13 cellular contexts compared by ENCODE assay signal in genomic region chr17:17346428-17347233, GRCh38.
"Had no signal": no experiment of that assay in that cellular context is flagged by ENCODE, and none has a peak within 500 bp of the region (broad histone marks: within the 10 kb centered on the region; RNA-seq: fewer than 3 reads in every experiment).

No MANE protein-coding gene starts in this region.

- H3K27ac ChIP-seq: body of pancreas, thyroid gland had no signal

- DNase-seq: activated CD4-positive, alpha-beta memory T cell treated with anti-CD3 and anti-CD28 coated beads for 36 hours; activated CD4-positive, alpha-beta T cell treated with anti-CD3 and anti-CD28 coated beads for 1 hour; activated naive CD4-positive, alpha-beta T cell treated with anti-CD3 and anti-CD28 coated beads for 36 hours; body of pancreas; erythroblast; hypothalamus; occipital lobe; stimulated activated CD4-positive, alpha-beta T cell treated with anti-CD3 and anti-CD28 coated beads, Interleukin-15, amount 100 ng/mL, for 24 hours; stimulated activated CD4-positive, alpha-beta T cell treated with anti-CD3 and anti-CD28 coated beads, Interleukin-4, amount 100 ng/mL, for 24 hours; T-cell; T1000; thyroid gland had no signal

- H3K4me1 ChIP-seq: body of pancreas, thyroid gland had no signal

- H3K9me3 ChIP-seq: body of pancreas, thyroid gland had no signal

- H3K4me3 ChIP-seq: body of pancreas, thyroid gland had no signal

- ATAC-seq: body of pancreas; natural killer cell treated with Interleukin-12 subunit alpha and Interleukin-12 subunit beta and Interleukin-15 and Interleukin-18, amount 100 ng/mL, for 72 hours; T-cell had no signal

- H3K36me3 ChIP-seq: thyroid gland had no signal

- H3K27me3 ChIP-seq: body of pancreas, thyroid gland had no signal
